In the genomic region with DNA sequence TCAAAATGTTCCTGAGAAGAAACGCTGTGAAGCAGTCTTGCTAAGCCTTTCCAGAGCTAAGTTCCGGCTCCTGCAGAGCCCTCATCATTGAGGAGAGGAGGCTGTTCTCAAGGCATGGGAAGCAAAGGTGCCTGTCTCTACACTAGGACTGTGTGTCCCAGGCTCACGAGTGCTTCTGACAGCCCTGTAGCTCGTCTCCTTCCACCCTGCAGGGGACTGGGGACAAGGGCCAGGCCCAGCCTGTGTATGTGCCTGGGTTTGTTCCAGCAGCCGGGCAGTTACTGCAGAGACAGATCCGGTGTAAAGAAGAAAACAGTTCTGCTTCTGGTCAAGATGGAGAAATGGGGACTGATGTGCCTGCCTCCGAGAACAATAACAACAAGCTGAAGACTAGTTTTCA, we compare ENCODE assay signal across 29 cellular contexts.
"Had no signal": no experiment of that assay in that cellular context is flagged by ENCODE, and none has a peak within 500 bp of the region (broad histone marks: within the 10 kb centered on the region; RNA-seq: fewer than 3 reads in every experiment).

No MANE protein-coding gene starts in this region.

- H3K4me3 ChIP-seq: MG63 had no signal

- ATAC-seq: activated CD8-positive, alpha-beta T cell treated with anti-CD3 and anti-CD28 coated beads for 36 hours; activated T-cell treated with anti-CD3 and anti-CD28 coated beads, Interleukin-2, amount 50 U/mL, for 72 hours; activated T-helper 17 cell treated with anti-CD3 and anti-CD28 coated beads, Interleukin-2, amount 50 U/mL, for 72 hours; Panc1 had no signal

- DNase-seq: activated CD4-positive, alpha-beta T cell treated with anti-CD3 and anti-CD28 coated beads, Interleukin-2, amount 10 ng/mL, durations not matched to agents 24 days and 14 days; activated CD4-positive, alpha-beta T cell treated with anti-CD3 and anti-CD28 coated beads, Interleukin-2, amount 50 U/mL, for 4 hours; activated CD8-positive, alpha-beta T cell treated with anti-CD3 and anti-CD28 coated beads for 36 hours; activated effector memory CD4-positive, alpha-beta T cell treated with anti-CD3 and anti-CD28 coated beads, Interleukin-2, amount 50 U/mL, for 16 hours; activated naive CD4-positive, alpha-beta T cell; activated naive CD4-positive, alpha-beta T cell treated with anti-CD3 and anti-CD28 coated beads, Interleukin-2, amount 50 U/mL, for 16 hours; activated naive CD8-positive, alpha-beta T cell treated with anti-CD3 and anti-CD28 coated beads for 36 hours; activated T-cell treated with anti-CD3 and anti-CD28 coated beads, Interleukin-2, amount 50 U/mL, for 1 hour; activated T-cell treated with anti-CD3 and anti-CD28 coated beads, Interleukin-2, amount 50 U/mL, for 72 hours; amniotic stem cell; aorta; brain microvascular endothelial cell; central memory CD4-positive, alpha-beta T cell; Kasumi-1; KG1; MG63; NCI-H1048; NCI-H1105 treated with DMSO at 0.1 percent for 48 hours; NCI-H1436; NCI-H1694; NCI-H1930; NCI-H2081 treated with DMSO at 0.1 percent for 48 hours; NCI-H345; NCI-H524 treated with DMSO at 0.1 percent for 48 hours; Right ventricle myocardium superior; SW 1271; T-helper 1 cell had no signal

- H3K27ac ChIP-seq: brain microvascular endothelial cell had no signal
